ENCODE assay signal across 9 cellular contexts in the genomic region with DNA sequence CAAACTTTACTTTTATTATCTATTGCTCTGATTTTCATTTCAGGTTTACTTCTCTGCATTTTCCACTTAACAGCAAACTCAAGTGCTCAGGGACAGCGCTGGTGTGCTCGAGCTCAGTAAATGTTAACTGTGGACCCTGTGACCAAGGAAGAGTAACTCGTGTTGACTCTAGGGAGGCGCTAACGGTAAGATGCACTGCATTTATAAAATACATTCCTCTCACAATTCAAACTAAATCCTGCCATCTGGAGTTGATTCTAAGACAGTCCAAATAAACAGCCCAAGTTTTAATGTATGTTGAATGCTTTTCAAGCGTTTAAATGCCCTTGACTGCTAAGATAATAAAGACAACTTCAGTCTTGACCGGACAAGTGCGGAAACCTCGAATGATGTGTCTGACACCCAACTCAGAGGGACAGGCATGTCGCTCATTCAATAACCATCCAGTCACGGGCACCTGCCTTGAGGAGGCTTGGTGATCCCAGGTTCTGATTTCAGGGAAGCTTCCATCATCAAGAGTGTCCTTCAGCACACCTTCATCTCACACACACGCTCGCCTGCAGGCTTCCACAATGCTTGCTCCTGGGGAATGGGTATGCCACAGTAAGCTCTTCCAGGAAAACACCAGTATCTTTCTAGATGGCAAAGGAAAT.
DNase-seq lines count a peak whose midpoint lies in the region; ATAC-seq and TF ChIP-seq lines count a peak whose summit lies in the region.
"Had no signal": no experiment of that assay in that cellular context is flagged by ENCODE, and none has a peak within 500 bp of the region (broad histone marks: within the 10 kb centered on the region; RNA-seq: fewer than 3 reads in every experiment).

No MANE protein-coding gene starts in this region.

- ATAC-seq in RWPE2 (ENCODE audit: low read depth): no peak
- no peak for ATAC-seq in HG02588 (IDR thresholded peaks at IDR 0.05; ENCODE audit: unreplicated experiment)
- ATAC-seq in HG03460 (IDR thresholded peaks at IDR 0.05; ENCODE audit: unreplicated experiment): no peak

- no peaks in the 10 kb centered on the region for H3K9me3 ChIP-seq in Caco-2
- no peaks in the 10 kb centered on the region for H3K9me3 ChIP-seq in RWPE2 (ENCODE audit: severe bottlenecking)
- H3K9me3 ChIP-seq in prostate gland: no peaks in the 10 kb centered on the region

- CTCF ChIA-PET in Caco-2 (lab: Charles Lee): interaction anchor here (0.7 to 1.9 kb wide), 6 partner anchors 25 to 189 kb away, joined by 3 to 20 read pairs (median 4); no protein-coding TSS in a partner anchor

- peaks cover 46% of the 10 kb centered on the region for H3K4me1 Mint-ChIP-seq in Caco-2 (ENCODE audit: low read depth, unreplicated experiment)

- DNase-seq in Caco-2 (no peak), RWPE2 (ENCODE audit: low spot score) (no peak), fibroblast of gingiva (ENCODE audit: low read depth) (peak; percentile 33), prostate gland (ENCODE audit: low spot score) (peak; percentile 27), UCSD-AML1 (lab: John Stamatoyannopoulos, UW; ENCODE audit: unreplicated experiment) (no peak), NCI-H2029 (lab: John Stamatoyannopoulos, UW) (no peak)
- DNase-seq: immature natural killer cell had no signal

- TSS peak; percentile 69 for BruUV-seq in Caco-2 (replicated peaks; lab: Mats Ljungman, UMichigan)

- H3K27ac ChIP-seq in RWPE2 (ENCODE audit: poor library complexity, severe bottlenecking) (peak overlapping the region; percentile 92), prostate gland (peak overlapping the region; percentile 78 to 82)

- H3K9me3 Mint-ChIP-seq in Caco-2 (ENCODE audit: unreplicated experiment): no peaks in the 10 kb centered on the region
- H3K9me3 Mint-ChIP-seq: immature natural killer cell had no signal

- intact Hi-C loops in Caco-2 (cut with micrococcal nuclease; ENCODE audit: unreplicated experiment) (loop anchor here (1.0 to 5.0 kb wide), 3 partner anchors 74 to 190 kb away; no protein-coding TSS in a partner anchor), prostate gland (cut with DNase I) (loop anchor here (5.0 kb wide), 1 partner anchor 94 kb away; the partner anchor contains the start of gene STK24)

- peak overlapping the region; percentile 94 for H3K27ac Mint-ChIP-seq in Caco-2 (ENCODE audit: unreplicated experiment)

- H3K4me1 ChIP-seq in Caco-2 (peaks cover 35% of the 10 kb centered on the region), RWPE2 (ENCODE audit: insufficient read depth, poor library complexity, severe bottlenecking) (peaks cover 30% of the 10 kb centered on the region), prostate gland (replicated peaks) (peaks cover 5% of the 10 kb centered on the region)

- H3K36me3 ChIP-seq in Caco-2 (ENCODE audit: control insufficient read depth, insufficient read depth, low read length): peaks cover 4% of the 10 kb centered on the region; the same call in 1 of the 2 replicates
- peaks cover 21% of the 10 kb centered on the region for H3K36me3 ChIP-seq in RWPE2 (ENCODE audit: low read depth)
- no peaks in the 10 kb centered on the region for H3K36me3 ChIP-seq in prostate gland

- POLR2A ChIA-PET in Caco-2 (lab: Charles Lee): interaction anchor here (1.5 to 1.9 kb wide), 3 partner anchors 25 to 169 kb away, joined by 5 to 11 read pairs (median 10); partner anchors contain the start of gene STK24

- 40% methylated on average over 13 of the region's 13 CpGs for WGBS in prostate gland

- H3K4me3 ChIP-seq in Caco-2 (ENCODE audit: low read depth, low read length) (no peak overlapping the region), RWPE2 (ENCODE audit: severe bottlenecking) (no peak overlapping the region), prostate gland (no peak overlapping the region)

- TF ChIP-seq POLR2A in prostate gland (IDR thresholded peaks at IDR 0.05): no peak

- H3K4me3 Mint-ChIP-seq in Caco-2 (ENCODE audit: unreplicated experiment): peak overlapping the region; percentile 66
- H3K4me3 Mint-ChIP-seq: immature natural killer cell had no signal

- H3K27me3 ChIP-seq in Caco-2 (replicated peaks; ENCODE audit: control insufficient read depth, insufficient read depth, low read length): no peaks in the 10 kb centered on the region
- H3K27me3 ChIP-seq in RWPE2 (ENCODE audit: insufficient read depth, poor library complexity, severe bottlenecking): no peaks in the 10 kb centered on the region
- no peaks in the 10 kb centered on the region for H3K27me3 ChIP-seq in prostate gland (replicated peaks; ENCODE audit: insufficient read depth)

- peaks cover 82% of the 10 kb centered on the region for H3K36me3 Mint-ChIP-seq in Caco-2 (ENCODE audit: insufficient read depth, unreplicated experiment)

- no peak for TF ChIP-seq CTCF in Caco-2 (IDR thresholded peaks at IDR 0.05; ENCODE audit: insufficient read depth in 1 of 2, low read depth in 1 of 2, low read length in 1 of 2, severe bottlenecking in 1 of 2, unreplicated experiment in 1 of 2)
- no peak for TF ChIP-seq CTCF in RWPE2 (IDR thresholded peaks at IDR 0.05; ENCODE audit: poor library complexity, severe bottlenecking)
- no peak for TF ChIP-seq CTCF in prostate gland (IDR thresholded peaks at IDR 0.05)

- no peaks in the 10 kb centered on the region for H3K27me3 Mint-ChIP-seq in Caco-2 (ENCODE audit: insufficient read depth, unreplicated experiment)

Comparison
In these comparisons a context has a peak if more than half of its experiments do, and no peak if none do; other contexts are left out.
1. DNase-seq: peak in fibroblast of gingiva (single experiment) and prostate gland (single experiment); none in Caco-2 (0 of 2), RWPE2 (single experiment), UCSD-AML1 (single experiment) and NCI-H2029 (single experiment).